1 cellular context compared by ENCODE assay signal in the genomic region with DNA sequence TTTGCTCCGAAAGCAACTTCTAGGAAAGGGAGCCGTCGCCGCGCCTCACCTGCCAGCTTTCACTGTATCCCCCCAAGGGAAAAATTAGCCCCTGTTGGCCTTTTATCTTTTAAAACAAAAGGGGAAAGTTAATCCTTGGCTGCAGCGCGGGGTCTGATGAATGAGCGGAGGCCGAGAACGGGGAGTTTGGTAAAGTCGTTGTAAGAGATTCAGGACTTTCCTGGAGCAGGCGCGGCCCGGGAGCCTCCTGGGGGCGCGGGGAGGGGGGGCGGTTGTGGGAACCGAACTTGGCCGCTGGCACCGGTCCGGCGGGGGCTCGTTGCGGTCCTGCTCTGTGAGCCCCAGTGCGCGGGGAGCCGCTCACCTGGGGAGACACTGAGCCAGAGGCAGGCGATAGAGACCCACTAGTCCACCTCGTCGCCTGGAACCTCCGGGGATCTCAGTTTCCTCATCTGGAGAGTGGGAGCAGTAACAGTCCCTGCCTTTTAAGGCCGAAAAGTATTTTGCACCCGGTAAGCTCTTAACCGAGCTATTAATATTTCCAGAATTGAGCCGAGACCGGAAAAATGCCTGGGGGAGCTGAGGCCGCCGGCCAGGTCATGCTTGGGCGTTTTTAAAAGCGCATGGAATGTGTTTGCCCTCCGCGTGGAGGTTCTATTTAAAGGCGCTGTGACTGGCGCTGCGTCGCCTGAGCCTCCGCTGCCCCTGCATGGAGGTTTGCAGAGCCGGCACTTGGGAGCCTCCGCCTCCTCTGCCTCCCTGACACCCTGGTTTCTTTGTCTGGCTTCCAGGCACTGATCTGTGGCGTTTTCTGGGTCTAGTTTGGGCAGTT.
TF ChIP-seq lines count a peak whose summit lies in the region.

No MANE protein-coding gene starts in this region.

TF ChIP-seq in H1, 55 proteins besides CTCF, POLR2A, EP300 and RAD21:
- TF ChIP-seq KDM4A (IDR thresholded peaks at IDR 0.05; ENCODE audit: low read depth, low read length, severe bottlenecking), result no peak
- no peak for TF ChIP-seq CBX8 (IDR thresholded peaks at IDR 0.05; ENCODE audit: borderline replicate concordance, low read depth, low read length)
- no peak for TF ChIP-seq JUN (IDR thresholded peaks at IDR 0.05; ENCODE audit: low read depth, low read length)
- no peak for TF ChIP-seq BCL11A (IDR thresholded peaks at IDR 0.05; ENCODE audit: low read depth in 2 of 2, low read length in 2 of 2)
- no peak for TF ChIP-seq FOSL1 (IDR thresholded peaks at IDR 0.05; ENCODE audit: insufficient read depth, low read depth, low read length)
- TF ChIP-seq BRCA1 (IDR thresholded peaks at IDR 0.05; ENCODE audit: low read depth, low read length), result no peak
- TF ChIP-seq SP4 (IDR thresholded peaks at IDR 0.05; ENCODE audit: low read length), result no peak
- no peak for TF ChIP-seq SP1 (IDR thresholded peaks at IDR 0.05; ENCODE audit: low read depth, low read length)
- TF ChIP-seq ASH2L (IDR thresholded peaks at IDR 0.05; ENCODE audit: low read length), result no peak
- no peak for TF ChIP-seq CTBP2 (IDR thresholded peaks at IDR 0.05; ENCODE audit: borderline replicate concordance, insufficient read depth, insufficient read length, low read length)
- TF ChIP-seq, protein P1, sequence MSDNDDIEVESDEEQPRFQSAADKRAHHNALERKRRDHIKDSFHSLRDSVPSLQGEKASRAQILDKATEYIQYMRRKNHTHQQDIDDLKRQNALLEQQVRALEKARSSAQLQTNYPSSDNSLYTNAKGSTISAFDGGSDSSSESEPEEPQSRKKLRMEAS (IDR thresholded peaks at IDR 0.05), result peak; percentile 70
- no peak for TF ChIP-seq RBBP5 (IDR thresholded peaks at IDR 0.05; ENCODE audit: borderline replicate concordance, low read depth, low read length)
- TF ChIP-seq SRF (IDR thresholded peaks at IDR 0.05; ENCODE audit: low read depth, low read length), result no peak
- no peak for TF ChIP-seq NANOG (IDR thresholded peaks at IDR 0.05; ENCODE audit: insufficient read depth, low read depth, low read length, poor library complexity, severe bottlenecking)
- TF ChIP-seq CHD2 (IDR thresholded peaks at IDR 0.05; ENCODE audit: low read length), result no peak
- no peak for TF ChIP-seq SIN3A (conservative IDR thresholded peaks at IDR 0.05 in 1 of 2, IDR thresholded peaks at IDR 0.05 in 1 of 2; ENCODE audit: low read depth in 1 of 2, low read length in 2 of 2)
- TF ChIP-seq HDAC2 (IDR thresholded peaks at IDR 0.05; ENCODE audit: borderline replicate concordance in 1 of 2, low read depth in 2 of 2, low read length in 2 of 2), result peak in 1 of 2 experiments; percentile 87; a peak in 2 of 4 replicates
- TF ChIP-seq CHD1 (IDR thresholded peaks at IDR 0.05; ENCODE audit: low read depth, low read length), result no peak
- TF ChIP-seq POLR2AphosphoS5 (IDR thresholded peaks at IDR 0.05; ENCODE audit: low read depth, low read length), result no peak
- TF ChIP-seq CBX5 (IDR thresholded peaks at IDR 0.05; ENCODE audit: low read depth, low read length), result no peak
- peak; percentile 96; the same call in 1 of the 2 replicates for TF ChIP-seq KDM1A (IDR thresholded peaks at IDR 0.05; ENCODE audit: borderline replicate concordance, low read length)
- TF ChIP-seq TBP (IDR thresholded peaks at IDR 0.05; ENCODE audit: low read depth, low read length), result no peak
- TF ChIP-seq EGR1 (IDR thresholded peaks at IDR 0.05; ENCODE audit: borderline replicate concordance, low read depth, low read length), result no peak
- no peak for TF ChIP-seq KDM5A (IDR thresholded peaks at IDR 0.05; ENCODE audit: low read length)
- TF ChIP-seq SAP30 (IDR thresholded peaks at IDR 0.05; ENCODE audit: insufficient read depth, insufficient replicate concordance, low read length), result no peak
- no peak for TF ChIP-seq CREB1 (IDR thresholded peaks at IDR 0.05)
- TF ChIP-seq TAF7 (optimal IDR thresholded peaks at IDR 0.05; ENCODE audit: borderline replicate concordance, low read depth, low read length), result no peak
- no peak for TF ChIP-seq SIX5 (IDR thresholded peaks at IDR 0.05; ENCODE audit: low read depth, low read length)
- TF ChIP-seq TCF12 (IDR thresholded peaks at IDR 0.05; ENCODE audit: low read depth, low read length), result no peak
- TF ChIP-seq SIRT6 (IDR thresholded peaks at IDR 0.05; ENCODE audit: low read length), result no peak
- TF ChIP-seq EZH2 (IDR thresholded peaks at IDR 0.05; ENCODE audit: low read depth, low read length, severe bottlenecking), result peak; percentile 56
- TF ChIP-seq, protein P2, sequence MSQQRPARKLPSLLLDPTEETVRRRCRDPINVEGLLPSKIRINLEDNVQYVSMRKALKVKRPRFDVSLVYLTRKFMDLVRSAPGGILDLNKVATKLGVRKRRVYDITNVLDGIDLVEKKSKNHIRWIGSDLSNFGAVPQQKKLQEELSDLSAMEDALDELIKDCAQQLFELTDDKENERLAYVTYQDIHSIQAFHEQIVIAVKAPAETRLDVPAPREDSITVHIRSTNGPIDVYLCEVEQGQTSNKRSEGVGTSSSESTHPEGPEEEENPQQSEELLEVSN (IDR thresholded peaks at IDR 0.05), result peak; percentile 66; the same call in 1 of the 2 replicates
- TF ChIP-seq JUND (IDR thresholded peaks at IDR 0.05; ENCODE audit: low read length), result no peak
- TF ChIP-seq, protein P3, sequence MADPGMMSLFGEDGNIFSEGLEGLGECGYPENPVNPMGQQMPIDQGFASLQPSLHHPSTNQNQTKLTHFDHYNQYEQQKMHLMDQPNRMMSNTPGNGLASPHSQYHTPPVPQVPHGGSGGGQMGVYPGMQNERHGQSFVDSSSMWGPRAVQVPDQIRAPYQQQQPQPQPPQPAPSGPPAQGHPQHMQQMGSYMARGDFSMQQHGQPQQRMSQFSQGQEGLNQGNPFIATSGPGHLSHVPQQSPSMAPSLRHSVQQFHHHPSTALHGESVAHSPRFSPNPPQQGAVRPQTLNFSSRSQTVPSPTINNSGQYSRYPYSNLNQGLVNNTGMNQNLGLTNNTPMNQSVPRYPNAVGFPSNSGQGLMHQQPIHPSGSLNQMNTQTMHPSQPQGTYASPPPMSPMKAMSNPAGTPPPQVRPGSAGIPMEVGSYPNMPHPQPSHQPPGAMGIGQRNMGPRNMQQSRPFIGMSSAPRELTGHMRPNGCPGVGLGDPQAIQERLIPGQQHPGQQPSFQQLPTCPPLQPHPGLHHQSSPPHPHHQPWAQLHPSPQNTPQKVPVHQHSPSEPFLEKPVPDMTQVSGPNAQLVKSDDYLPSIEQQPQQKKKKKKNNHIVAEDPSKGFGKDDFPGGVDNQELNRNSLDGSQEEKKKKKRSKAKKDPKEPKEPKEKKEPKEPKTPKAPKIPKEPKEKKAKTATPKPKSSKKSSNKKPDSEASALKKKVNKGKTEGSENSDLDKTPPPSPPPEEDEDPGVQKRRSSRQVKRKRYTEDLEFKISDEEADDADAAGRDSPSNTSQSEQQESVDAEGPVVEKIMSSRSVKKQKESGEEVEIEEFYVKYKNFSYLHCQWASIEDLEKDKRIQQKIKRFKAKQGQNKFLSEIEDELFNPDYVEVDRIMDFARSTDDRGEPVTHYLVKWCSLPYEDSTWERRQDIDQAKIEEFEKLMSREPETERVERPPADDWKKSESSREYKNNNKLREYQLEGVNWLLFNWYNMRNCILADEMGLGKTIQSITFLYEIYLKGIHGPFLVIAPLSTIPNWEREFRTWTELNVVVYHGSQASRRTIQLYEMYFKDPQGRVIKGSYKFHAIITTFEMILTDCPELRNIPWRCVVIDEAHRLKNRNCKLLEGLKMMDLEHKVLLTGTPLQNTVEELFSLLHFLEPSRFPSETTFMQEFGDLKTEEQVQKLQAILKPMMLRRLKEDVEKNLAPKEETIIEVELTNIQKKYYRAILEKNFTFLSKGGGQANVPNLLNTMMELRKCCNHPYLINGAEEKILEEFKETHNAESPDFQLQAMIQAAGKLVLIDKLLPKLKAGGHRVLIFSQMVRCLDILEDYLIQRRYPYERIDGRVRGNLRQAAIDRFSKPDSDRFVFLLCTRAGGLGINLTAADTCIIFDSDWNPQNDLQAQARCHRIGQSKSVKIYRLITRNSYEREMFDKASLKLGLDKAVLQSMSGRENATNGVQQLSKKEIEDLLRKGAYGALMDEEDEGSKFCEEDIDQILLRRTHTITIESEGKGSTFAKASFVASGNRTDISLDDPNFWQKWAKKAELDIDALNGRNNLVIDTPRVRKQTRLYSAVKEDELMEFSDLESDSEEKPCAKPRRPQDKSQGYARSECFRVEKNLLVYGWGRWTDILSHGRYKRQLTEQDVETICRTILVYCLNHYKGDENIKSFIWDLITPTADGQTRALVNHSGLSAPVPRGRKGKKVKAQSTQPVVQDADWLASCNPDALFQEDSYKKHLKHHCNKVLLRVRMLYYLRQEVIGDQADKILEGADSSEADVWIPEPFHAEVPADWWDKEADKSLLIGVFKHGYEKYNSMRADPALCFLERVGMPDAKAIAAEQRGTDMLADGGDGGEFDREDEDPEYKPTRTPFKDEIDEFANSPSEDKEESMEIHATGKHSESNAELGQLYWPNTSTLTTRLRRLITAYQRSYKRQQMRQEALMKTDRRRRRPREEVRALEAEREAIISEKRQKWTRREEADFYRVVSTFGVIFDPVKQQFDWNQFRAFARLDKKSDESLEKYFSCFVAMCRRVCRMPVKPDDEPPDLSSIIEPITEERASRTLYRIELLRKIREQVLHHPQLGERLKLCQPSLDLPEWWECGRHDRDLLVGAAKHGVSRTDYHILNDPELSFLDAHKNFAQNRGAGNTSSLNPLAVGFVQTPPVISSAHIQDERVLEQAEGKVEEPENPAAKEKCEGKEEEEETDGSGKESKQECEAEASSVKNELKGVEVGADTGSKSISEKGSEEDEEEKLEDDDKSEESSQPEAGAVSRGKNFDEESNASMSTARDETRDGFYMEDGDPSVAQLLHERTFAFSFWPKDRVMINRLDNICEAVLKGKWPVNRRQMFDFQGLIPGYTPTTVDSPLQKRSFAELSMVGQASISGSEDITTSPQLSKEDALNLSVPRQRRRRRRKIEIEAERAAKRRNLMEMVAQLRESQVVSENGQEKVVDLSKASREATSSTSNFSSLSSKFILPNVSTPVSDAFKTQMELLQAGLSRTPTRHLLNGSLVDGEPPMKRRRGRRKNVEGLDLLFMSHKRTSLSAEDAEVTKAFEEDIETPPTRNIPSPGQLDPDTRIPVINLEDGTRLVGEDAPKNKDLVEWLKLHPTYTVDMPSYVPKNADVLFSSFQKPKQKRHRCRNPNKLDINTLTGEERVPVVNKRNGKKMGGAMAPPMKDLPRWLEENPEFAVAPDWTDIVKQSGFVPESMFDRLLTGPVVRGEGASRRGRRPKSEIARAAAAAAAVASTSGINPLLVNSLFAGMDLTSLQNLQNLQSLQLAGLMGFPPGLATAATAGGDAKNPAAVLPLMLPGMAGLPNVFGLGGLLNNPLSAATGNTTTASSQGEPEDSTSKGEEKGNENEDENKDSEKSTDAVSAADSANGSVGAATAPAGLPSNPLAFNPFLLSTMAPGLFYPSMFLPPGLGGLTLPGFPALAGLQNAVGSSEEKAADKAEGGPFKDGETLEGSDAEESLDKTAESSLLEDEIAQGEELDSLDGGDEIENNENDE (IDR thresholded peaks at IDR 0.05; ENCODE audit: insufficient replicate concordance, low read length), result no peak
- TF ChIP-seq GTF2F1 (IDR thresholded peaks at IDR 0.05; ENCODE audit: borderline replicate concordance, low read depth, low read length), result no peak
- TF ChIP-seq RNF2 (IDR thresholded peaks at IDR 0.05; ENCODE audit: borderline replicate concordance, low read depth, low read length, missing control alignments, poor library complexity, severe bottlenecking), result no peak
- no peak for TF ChIP-seq YY1 (IDR thresholded peaks at IDR 0.05; ENCODE audit: low read depth, low read length)
- peak; percentile 66 for TF ChIP-seq SUZ12 (IDR thresholded peaks at IDR 0.05; ENCODE audit: low read length)
